Comparison of ENCODE assay signal across 21 cellular contexts in the genomic region with DNA sequence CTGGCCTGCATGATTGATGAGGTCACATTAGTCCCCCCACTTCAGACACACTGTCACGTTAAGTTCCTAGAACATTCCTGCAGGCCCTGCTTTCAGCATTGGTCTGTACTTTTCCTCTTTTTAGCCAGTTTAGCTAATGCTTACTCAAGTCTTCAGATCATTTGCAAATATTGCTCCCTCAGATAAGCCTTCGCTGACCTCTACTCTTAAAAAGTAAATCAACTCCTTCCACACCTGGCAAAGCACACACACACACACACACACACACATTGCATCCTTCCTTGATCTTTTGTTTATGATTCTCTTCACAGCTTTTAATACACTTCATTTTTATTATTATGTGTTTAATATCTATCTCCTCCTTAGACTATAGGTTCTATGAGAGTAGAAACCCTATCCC. TPM values are rescaled to one million over a fixed set of nuclear protein-coding genes. Genes with fewer than 3 reads are reported as not detected.
"Had no signal": no experiment of that assay in that cellular context is flagged by ENCODE, and none has a peak within 500 bp of the region (broad histone marks: within the 10 kb centered on the region; RNA-seq: fewer than 3 reads in every experiment).

No MANE protein-coding gene starts in this region.

- DNase-seq: dermis blood vessel endothelial cell; dorsolateral prefrontal cortex; effector CD4-positive, alpha-beta T cell; effector memory CD4-positive, alpha-beta T cell; foreskin keratinocyte; heart left ventricle; hippocampal formation; left cardiac atrium; left ventricle myocardium inferior; mammary epithelial cell; mesendoderm; midbrain had no signal

- H3K4me3 ChIP-seq: coronary artery, dorsolateral prefrontal cortex, esophagus muscularis mucosa, gastroesophageal sphincter, heart left ventricle, left ventricle myocardium inferior, lung had no signal

- ATAC-seq: foreskin keratinocyte, gastroesophageal sphincter, heart left ventricle, left cardiac atrium had no signal

- H3K36me3 ChIP-seq: esophagus muscularis mucosa, gastroesophageal sphincter, heart left ventricle, left ventricle myocardium inferior had no signal

- FAIRE-seq: colon, endothelial cell of umbilical vein, frontal cortex, islet of Langerhans, keratinocyte had no signal

- H3K27ac ChIP-seq: coronary artery, dorsolateral prefrontal cortex, esophagus muscularis mucosa, foreskin keratinocyte, gastroesophageal sphincter, heart left ventricle, left ventricle myocardium inferior had no signal

- H3K27me3 ChIP-seq: dorsolateral prefrontal cortex, esophagus muscularis mucosa, gastroesophageal sphincter, heart left ventricle had no signal

- H3K4me1 ChIP-seq: foreskin keratinocyte had no signal

RNA-seq across cellular contexts. Expression of gene PARM1, which starts 31.4 kb away (rescaled TPM):
- total RNA-seq: endothelial cell of umbilical vein had no signal
